13 cellular contexts compared by ENCODE assay signal in genomic region chr18:58539659-58540380, GRCh38.
"Had no signal": no experiment of that assay in that cellular context is flagged by ENCODE, and none has a peak within 500 bp of the region (broad histone marks: within the 10 kb centered on the region; RNA-seq: fewer than 3 reads in every experiment).

No MANE protein-coding gene starts in this region.

- H3K36me3 ChIP-seq: brain microvascular endothelial cell, prostate gland, sigmoid colon had no signal

- DNase-seq: activated CD4-positive, CD25-positive, alpha-beta regulatory T cell treated with anti-CD3 and anti-CD28 coated beads, Interleukin-2, amount 50 U/mL, for 72 hours; activated naive CD8-positive, alpha-beta T cell treated with anti-CD3 and anti-CD28 coated beads, Interleukin-2, amount 10 ng/mL, durations not matched to agents 7 days and 5 days; brain microvascular endothelial cell; cerebellar nuclear complex; effector memory CD4-positive, alpha-beta T cell; left ventricle myocardium superior; sigmoid colon; stimulated activated CD4-positive, alpha-beta T cell treated with anti-CD3 and anti-CD28 coated beads, Interleukin-1b, Interleukin-23, amount 100 ng/mL, for 48 hours; T-helper 1 cell; T1000 had no signal

- H3K27ac ChIP-seq: brain microvascular endothelial cell, prostate gland, sigmoid colon had no signal

- FAIRE-seq: frontal cortex, islet of Langerhans had no signal

- H3K9me3 ChIP-seq: prostate gland, sigmoid colon had no signal

- ATAC-seq: left ventricle myocardium superior had no signal

- H3K4me3 ChIP-seq: prostate gland, sigmoid colon had no signal

- H3K4me1 ChIP-seq: prostate gland had no signal

- H3K27me3 ChIP-seq: brain microvascular endothelial cell, sigmoid colon had no signal
